16 cellular contexts compared by ENCODE assay signal in genomic region chr1:240612811-240613210, GRCh38. TPM values are rescaled to one million over a fixed set of nuclear protein-coding genes. Genes with fewer than 3 reads are reported as not detected.
A peak's percentile ranks its signal among the peaks of the same experiment; 100 is the strongest.
DNase-seq lines count a peak whose midpoint lies in the region; ATAC-seq lines count a peak whose summit lies in the region.
"Had no signal": no experiment of that assay in that cellular context is flagged by ENCODE, and none has a peak within 500 bp of the region (broad histone marks: within the 10 kb centered on the region; RNA-seq: fewer than 3 reads in every experiment).

No MANE protein-coding gene starts in this region.

- peak overlapping the region; percentile 97 for H3K4me3 Mint-ChIP-seq in activated naive CD4-positive, alpha-beta T cell treated with anti-CD3 and anti-CD28 coated beads, Interleukin-2, amount 10 ng/mL, durations not matched to agents 7 days and 5 days
- H3K4me3 Mint-ChIP-seq in T-helper 17 cell (peak overlapping the region; percentile 99), immature natural killer cell (peak overlapping the region; percentile 92 to 97 (median 96))
- H3K4me3 Mint-ChIP-seq in stimulated activated effector memory CD8-positive, alpha-beta T cell treated with anti-CD3 and anti-CD28 coated beads, Interleukin-12 subunit alpha, Interleukin-12 subunit beta, amount 100 ng/mL, for 72 hours: peak overlapping the region; percentile 92

- CTCF ChIA-PET in activated naive CD4-positive, alpha-beta T cell treated with anti-CD3 and anti-CD28 coated beads, Interleukin-2, amount 10 ng/mL, durations not matched to agents 7 days and 5 days (lab: Charles Lee): interaction anchor here (1.2 kb wide), 1 partner anchor 79 kb away, joined by 3 read pairs; no protein-coding TSS in a partner anchor

- H3K27ac Mint-ChIP-seq in activated naive CD4-positive, alpha-beta T cell treated with anti-CD3 and anti-CD28 coated beads, Interleukin-2, amount 10 ng/mL, durations not matched to agents 7 days and 5 days: peak overlapping the region; percentile 80
- H3K27ac Mint-ChIP-seq in T-helper 17 cell: peak overlapping the region; percentile 99
- H3K27ac Mint-ChIP-seq in immature natural killer cell: peak overlapping the region in 3 of 6 donors; percentile 47 to 78 (median 73)
- H3K27ac Mint-ChIP-seq in stimulated activated effector memory CD8-positive, alpha-beta T cell treated with anti-CD3 and anti-CD28 coated beads, Interleukin-12 subunit alpha, Interleukin-12 subunit beta, amount 100 ng/mL, for 72 hours: peak overlapping the region; percentile 53
- H3K27ac Mint-ChIP-seq: activated CD8-positive, alpha-beta memory T cell treated with anti-CD3 and anti-CD28 coated beads, Interleukin-2, amount 10 ng/mL, durations not matched to agents 7 days and 5 days had no signal

- DNase-seq in activated naive CD4-positive, alpha-beta T cell treated with anti-CD3 and anti-CD28 coated beads, Interleukin-2, amount 10 ng/mL, durations not matched to agents 7 days and 5 days: no peak
- DNase-seq in activated naive CD4-positive, alpha-beta T cell (lab: John Stamatoyannopoulos, UW): no peak
- DNase-seq in T-helper 17 cell: no peak
- no peak for DNase-seq in immature natural killer cell
- DNase-seq in stimulated activated effector memory CD8-positive, alpha-beta T cell treated with anti-CD3 and anti-CD28 coated beads, Interleukin-12 subunit alpha, Interleukin-12 subunit beta, amount 100 ng/mL, for 72 hours (ENCODE audit: low spot score in 2 of 2): no peak
- no peak for DNase-seq in EL
- DNase-seq in COLO668 (lab: John Stamatoyannopoulos, UW; ENCODE audit: unreplicated experiment): no peak
- DNase-seq: activated effector memory CD4-positive, alpha-beta T cell treated with Interleukin-2 at 50 U/mL for 16 hours; NCI-H2081; NCI-H524; right cardiac atrium; upper lobe of right lung had no signal

- H3K27me3 Mint-ChIP-seq in activated naive CD4-positive, alpha-beta T cell treated with anti-CD3 and anti-CD28 coated beads, Interleukin-2, amount 10 ng/mL, durations not matched to agents 7 days and 5 days: peaks cover 51% of the 10 kb centered on the region
- no peaks in the 10 kb centered on the region for H3K27me3 Mint-ChIP-seq in T-helper 17 cell
- peaks cover 32 to 33% (median 32%) of the 10 kb centered on the region in 3 donors for H3K27me3 Mint-ChIP-seq in immature natural killer cell (ENCODE audit: low read depth in 3 of 3)

- ATAC-seq in T-helper 17 cell (no peak), HG03571 (IDR thresholded peaks at IDR 0.05; ENCODE audit: unreplicated experiment) (no peak)
- ATAC-seq in stimulated activated effector memory CD8-positive, alpha-beta T cell treated with anti-CD3 and anti-CD28 coated beads, Interleukin-12 subunit alpha, Interleukin-12 subunit beta, amount 100 ng/mL, for 72 hours: peak; percentile 57

- H3K9me3 ChIP-seq in T-helper 17 cell (ENCODE audit: control insufficient read depth, low read length, poor library complexity, severe bottlenecking): peaks cover 2% of the 10 kb centered on the region
- H3K9me3 ChIP-seq: ascending aorta, upper lobe of right lung had no signal

- peaks cover 37% of the 10 kb centered on the region for H3K4me1 Mint-ChIP-seq in activated naive CD4-positive, alpha-beta T cell treated with anti-CD3 and anti-CD28 coated beads, Interleukin-2, amount 10 ng/mL, durations not matched to agents 7 days and 5 days
- peaks cover 40% of the 10 kb centered on the region for H3K4me1 Mint-ChIP-seq in T-helper 17 cell
- H3K4me1 Mint-ChIP-seq in immature natural killer cell: peaks cover 31 to 45% of the 10 kb centered on the region in 2 donors
- H3K4me1 Mint-ChIP-seq in stimulated activated effector memory CD8-positive, alpha-beta T cell treated with anti-CD3 and anti-CD28 coated beads, Interleukin-12 subunit alpha, Interleukin-12 subunit beta, amount 100 ng/mL, for 72 hours: peaks cover 32% of the 10 kb centered on the region

- no peaks in the 10 kb centered on the region for H3K9me3 Mint-ChIP-seq in activated naive CD4-positive, alpha-beta T cell treated with anti-CD3 and anti-CD28 coated beads, Interleukin-2, amount 10 ng/mL, durations not matched to agents 7 days and 5 days
- no peaks in the 10 kb centered on the region for H3K9me3 Mint-ChIP-seq in immature natural killer cell
- H3K9me3 Mint-ChIP-seq in stimulated activated effector memory CD8-positive, alpha-beta T cell treated with anti-CD3 and anti-CD28 coated beads, Interleukin-12 subunit alpha, Interleukin-12 subunit beta, amount 100 ng/mL, for 72 hours: no peaks in the 10 kb centered on the region
- H3K9me3 Mint-ChIP-seq: T-cell had no signal

- H3K36me3 Mint-ChIP-seq in activated naive CD4-positive, alpha-beta T cell treated with anti-CD3 and anti-CD28 coated beads, Interleukin-2, amount 10 ng/mL, durations not matched to agents 7 days and 5 days: peaks cover 3% of the 10 kb centered on the region
- H3K36me3 Mint-ChIP-seq in T-helper 17 cell (ENCODE audit: low read depth) (peaks cover 3% of the 10 kb centered on the region), immature natural killer cell (no peaks in the 10 kb centered on the region)
- no peaks in the 10 kb centered on the region for H3K36me3 Mint-ChIP-seq in stimulated activated effector memory CD8-positive, alpha-beta T cell treated with anti-CD3 and anti-CD28 coated beads, Interleukin-12 subunit alpha, Interleukin-12 subunit beta, amount 100 ng/mL, for 72 hours
- H3K36me3 Mint-ChIP-seq: activated CD8-positive, alpha-beta memory T cell treated with anti-CD3 and anti-CD28 coated beads, Interleukin-2, amount 10 ng/mL, durations not matched to agents 7 days and 5 days; T-cell had no signal

RNA-seq across cellular contexts. Expression of gene GREM2, which starts 0.9 kb away (rescaled TPM):
- total RNA-seq in T-helper 17 cell: 1 to 10 TPM; 5.5 to 8.5 TPM
- polyA plus RNA-seq in immature natural killer cell: 1 to 10 TPM in 1 of 3 donors, under 1 TPM in 2; 0.56 to 1.1 (median 0.72) TPM
- total RNA-seq: ascending aorta had no signal
